24 cellular contexts compared by ENCODE assay signal in genomic region chr1:78323311-78323710, GRCh38.
DNase-seq lines count a peak whose midpoint lies in the region; ATAC-seq, FAIRE-seq and TF ChIP-seq lines count a peak whose summit lies in the region.
"Had no signal": no experiment of that assay in that cellular context is flagged by ENCODE, and none has a peak within 500 bp of the region (broad histone marks: within the 10 kb centered on the region; RNA-seq: fewer than 3 reads in every experiment).

No MANE protein-coding gene starts in this region.

- H3K4me1 ChIP-seq in astrocyte (ENCODE audit: insufficient read depth, low read length): no peaks in the 10 kb centered on the region
- H3K4me1 ChIP-seq: BLaER1 treated with 17β-estradiol and CSF1 and Interleukin-3, amounts not matched to agents 10 nM and 100 nM; Peyer's patch had no signal

- DNase-seq in EH (ENCODE audit: low read depth) (peak; percentile 56), HFFc6 (peak; percentile 49), astrocyte (ENCODE audit: low read depth) (peak; percentile 47), iris pigment epithelial cell (ENCODE audit: low read depth) (peak; percentile 42), inferior parietal cortex (ENCODE audit: extremely low spot score) (no peak)
- DNase-seq: CD4-positive, alpha-beta T cell; COR-L47; DMS79; H7; NCI-H1092 treated with DMSO at 0.1 percent for 48 hours; NCI-H1436; NCI-H187; NCI-H2081 treated with DMSO at 0.1 percent for 48 hours; NCI-H2171; NCI-H226; NCI-H510A; NCI-H69; Peyer's patch; SHP77 treated with DMSO at 0.1 percent for 48 hours; SW 1271 had no signal

- H3K79me2 ChIP-seq in astrocyte (ENCODE audit: insufficient read depth, low read length): no peaks in the 10 kb centered on the region

- no peak overlapping the region for H3K4me2 ChIP-seq in astrocyte (ENCODE audit: low read length)
- H3K4me2 ChIP-seq: BLaER1 treated with 17β-estradiol and CSF1 and Interleukin-3, amounts not matched to agents 10 nM and 100 nM had no signal

- H3K27ac ChIP-seq in astrocyte (ENCODE audit: low read depth, low read length): no peak overlapping the region
- H3K27ac ChIP-seq: BLaER1 treated with 17β-estradiol and CSF1 and Interleukin-3, amounts not matched to agents 10 nM and 100 nM; Peyer's patch had no signal

- H3K4me3 Mint-ChIP-seq in HFFc6: no peak overlapping the region
- no peak overlapping the region for H3K4me3 Mint-ChIP-seq in astrocyte (ENCODE audit: unreplicated experiment)
- H3K4me3 Mint-ChIP-seq: CD4-positive, alpha-beta T cell had no signal

- H3K36me3 Mint-ChIP-seq in HFFc6 (ENCODE audit: low read depth) (no peaks in the 10 kb centered on the region), astrocyte (ENCODE audit: low read depth, unreplicated experiment) (no peaks in the 10 kb centered on the region)

- H3K9me3 Mint-ChIP-seq in HFFc6: no peaks in the 10 kb centered on the region
- no peaks in the 10 kb centered on the region for H3K9me3 Mint-ChIP-seq in astrocyte (ENCODE audit: unreplicated experiment)
- H3K9me3 Mint-ChIP-seq: CD4-positive, alpha-beta T cell had no signal

- FAIRE-seq in astrocyte (lab: Jason Lieb, UNC): no peak
- FAIRE-seq: A204.1 had no signal

- no peaks in the 10 kb centered on the region for H3K36me3 ChIP-seq in astrocyte (ENCODE audit: insufficient read depth, low read length)
- H3K36me3 ChIP-seq: BLaER1 treated with 17β-estradiol and CSF1 and Interleukin-3, amounts not matched to agents 10 nM and 100 nM; Peyer's patch had no signal

- no peaks in the 10 kb centered on the region for H4K20me1 ChIP-seq in astrocyte (ENCODE audit: insufficient read depth, low read length)
- H4K20me1 ChIP-seq: BLaER1 treated with 17β-estradiol and CSF1 and Interleukin-3, amounts not matched to agents 10 nM and 100 nM had no signal

- H3K27me3 ChIP-seq in astrocyte (ENCODE audit: insufficient read depth, low read length): no peaks in the 10 kb centered on the region
- H3K27me3 ChIP-seq: BLaER1 treated with 17β-estradiol and CSF1 and Interleukin-3, amounts not matched to agents 10 nM and 100 nM; Peyer's patch had no signal

- H3K9me3 ChIP-seq in astrocyte (ENCODE audit: insufficient read depth, low read depth, low read length): no peaks in the 10 kb centered on the region
- H3K9me3 ChIP-seq: BLaER1 treated with 17β-estradiol and CSF1 and Interleukin-3, amounts not matched to agents 10 nM and 100 nM; Peyer's patch had no signal

- no peak for TF ChIP-seq CTCF in HFFc6 (IDR thresholded peaks at IDR 0.05)
- TF ChIP-seq CTCF in astrocyte (IDR thresholded peaks at IDR 0.05; ENCODE audit: insufficient read depth, low read depth, low read length): no peak

- ATAC-seq in HG03469 (IDR thresholded peaks at IDR 0.05; ENCODE audit: unreplicated experiment) (no peak), GM18868 (IDR thresholded peaks at IDR 0.05; ENCODE audit: unreplicated experiment) (no peak)

- H3K27me3 Mint-ChIP-seq in HFFc6 (ENCODE audit: insufficient read depth) (no peaks in the 10 kb centered on the region), astrocyte (ENCODE audit: low read depth, unreplicated experiment) (peaks cover 6% of the 10 kb centered on the region)

- H3K4me1 Mint-ChIP-seq in HFFc6 (ENCODE audit: low read depth) (peaks cover 32% of the 10 kb centered on the region), astrocyte (ENCODE audit: low read depth, unreplicated experiment) (no peaks in the 10 kb centered on the region)

- no peak overlapping the region for H3K27ac Mint-ChIP-seq in HFFc6
- H3K27ac Mint-ChIP-seq in astrocyte (ENCODE audit: unreplicated experiment): no peak overlapping the region
- H3K27ac Mint-ChIP-seq: CD4-positive, alpha-beta T cell had no signal

- no peak overlapping the region for H3K9ac ChIP-seq in astrocyte (ENCODE audit: low read length)
- H3K9ac ChIP-seq: BLaER1 treated with 17β-estradiol and CSF1 and Interleukin-3, amounts not matched to agents 10 nM and 100 nM had no signal

- no peak overlapping the region for H3K4me3 ChIP-seq in astrocyte (ENCODE audit: insufficient read depth, low read depth, low read length)
- H3K4me3 ChIP-seq: BLaER1 treated with 17β-estradiol and CSF1 and Interleukin-3, amounts not matched to agents 10 nM and 100 nM; Peyer's patch had no signal

- no peak overlapping the region for H2AFZ ChIP-seq in astrocyte (ENCODE audit: low read depth, low read length)
